1 cellular context compared by ENCODE assay signal in the genomic region with DNA sequence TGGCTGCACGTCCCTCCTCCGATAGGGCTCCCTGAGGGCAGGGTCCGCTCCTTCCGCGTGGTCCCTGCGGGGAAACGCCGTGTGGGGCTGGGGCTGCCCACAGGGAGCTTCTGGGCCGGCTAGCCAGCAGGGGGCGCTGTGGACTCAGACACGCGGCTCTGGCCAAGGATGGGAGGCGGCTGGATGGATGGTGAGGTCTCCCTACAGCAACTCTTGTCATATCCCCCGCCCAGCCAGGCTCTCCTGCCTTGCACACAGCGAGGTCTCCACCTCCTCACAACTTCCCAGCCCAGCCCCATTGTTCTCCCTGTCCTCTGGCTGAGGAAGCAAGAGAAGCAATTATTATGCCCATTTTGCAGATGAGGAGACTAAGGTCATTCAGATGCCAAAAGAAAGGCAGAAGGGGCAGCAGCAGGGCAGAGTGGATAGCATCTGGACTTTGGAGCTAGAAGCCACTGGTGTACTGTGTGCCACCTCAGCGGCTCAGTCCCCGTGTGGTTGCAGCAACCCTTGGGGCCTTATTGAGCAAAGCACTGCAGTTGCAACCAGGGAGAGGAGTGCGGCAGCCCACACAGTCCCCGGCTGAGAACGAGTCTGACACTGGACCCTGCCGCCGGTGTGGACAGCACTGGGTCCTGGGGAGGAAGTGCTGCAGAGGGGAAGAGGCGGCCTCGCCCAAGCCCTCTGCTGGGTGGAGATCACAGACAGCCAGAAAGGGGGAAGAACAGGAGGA.
A peak's percentile ranks its signal among the peaks of the same experiment; 100 is the strongest.
TF ChIP-seq lines count a peak whose summit lies in the region.

No MANE protein-coding gene starts in this region.

TF ChIP-seq in HepG2, 621 proteins besides CTCF, POLR2A, EP300 and RAD21 (continued from another document and continues in another):
- no peak for TF ChIP-seq PAF1 (CRISPR knock-in tag; IDR thresholded peaks at IDR 0.05)
- TF ChIP-seq ZNF670 (CRISPR knock-in tag; IDR thresholded peaks at IDR 0.05; ENCODE audit: borderline replicate concordance), result no peak
- no peak for TF ChIP-seq MED1 (CRISPR knock-in tag; IDR thresholded peaks at IDR 0.05)
- TF ChIP-seq, protein P1, sequence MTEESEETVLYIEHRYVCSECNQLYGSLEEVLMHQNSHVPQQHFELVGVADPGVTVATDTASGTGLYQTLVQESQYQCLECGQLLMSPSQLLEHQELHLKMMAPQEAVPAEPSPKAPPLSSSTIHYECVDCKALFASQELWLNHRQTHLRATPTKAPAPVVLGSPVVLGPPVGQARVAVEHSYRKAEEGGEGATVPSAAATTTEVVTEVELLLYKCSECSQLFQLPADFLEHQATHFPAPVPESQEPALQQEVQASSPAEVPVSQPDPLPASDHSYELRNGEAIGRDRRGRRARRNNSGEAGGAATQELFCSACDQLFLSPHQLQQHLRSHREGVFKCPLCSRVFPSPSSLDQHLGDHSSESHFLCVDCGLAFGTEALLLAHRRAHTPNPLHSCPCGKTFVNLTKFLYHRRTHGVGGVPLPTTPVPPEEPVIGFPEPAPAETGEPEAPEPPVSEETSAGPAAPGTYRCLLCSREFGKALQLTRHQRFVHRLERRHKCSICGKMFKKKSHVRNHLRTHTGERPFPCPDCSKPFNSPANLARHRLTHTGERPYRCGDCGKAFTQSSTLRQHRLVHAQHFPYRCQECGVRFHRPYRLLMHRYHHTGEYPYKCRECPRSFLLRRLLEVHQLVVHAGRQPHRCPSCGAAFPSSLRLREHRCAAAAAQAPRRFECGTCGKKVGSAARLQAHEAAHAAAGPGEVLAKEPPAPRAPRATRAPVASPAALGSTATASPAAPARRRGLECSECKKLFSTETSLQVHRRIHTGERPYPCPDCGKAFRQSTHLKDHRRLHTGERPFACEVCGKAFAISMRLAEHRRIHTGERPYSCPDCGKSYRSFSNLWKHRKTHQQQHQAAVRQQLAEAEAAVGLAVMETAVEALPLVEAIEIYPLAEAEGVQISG (CRISPR knock-in tag; IDR thresholded peaks at IDR 0.05), result peak; percentile 25; the same call in 1 of the 2 replicates
- no peak for TF ChIP-seq ZNF432 (CRISPR knock-in tag; IDR thresholded peaks at IDR 0.05; ENCODE audit: borderline replicate concordance)
- no peak for TF ChIP-seq ZNF282 (IDR thresholded peaks at IDR 0.05; ENCODE audit: partially characterized antibody)
- no peak for TF ChIP-seq BRCA1 (CRISPR knock-in tag; IDR thresholded peaks at IDR 0.05)
- no peak for TF ChIP-seq HNRNPUL1 (IDR thresholded peaks at IDR 0.05; ENCODE audit: low read depth, low read length)
- peak; percentile 99 for TF ChIP-seq CHD4 (IDR thresholded peaks at IDR 0.05; ENCODE audit: borderline replicate concordance, low read length)
- TF ChIP-seq HOXA9 (CRISPR knock-in tag; IDR thresholded peaks at IDR 0.05; ENCODE audit: borderline replicate concordance), result no peak
- no peak for TF ChIP-seq SIN3B (IDR thresholded peaks at IDR 0.05; ENCODE audit: low read length)
- TF ChIP-seq ZNF251 (CRISPR knock-in tag; IDR thresholded peaks at IDR 0.05), result no peak
- TF ChIP-seq, protein P2, sequence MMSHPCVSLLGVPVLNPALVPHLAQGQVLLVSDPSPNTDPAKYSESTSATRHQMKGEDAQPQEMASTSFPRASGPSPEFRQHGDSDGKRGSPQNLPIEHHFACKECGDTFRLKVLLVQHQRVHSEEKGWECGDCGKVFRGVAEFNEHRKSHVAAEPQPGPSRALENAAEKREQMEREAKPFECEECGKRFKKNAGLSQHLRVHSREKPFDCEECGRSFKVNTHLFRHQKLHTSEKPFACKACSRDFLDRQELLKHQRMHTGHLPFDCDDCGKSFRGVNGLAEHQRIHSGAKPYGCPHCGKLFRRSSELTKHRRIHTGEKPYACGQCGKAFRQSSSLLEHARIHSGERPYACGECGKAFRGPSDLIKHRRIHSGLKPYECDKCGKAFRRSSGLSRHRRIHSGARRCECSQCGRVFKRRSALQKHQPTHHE (CRISPR knock-in tag; IDR thresholded peaks at IDR 0.05; ENCODE audit: borderline replicate concordance), result no peak
- TF ChIP-seq NCOA5 (CRISPR knock-in tag; IDR thresholded peaks at IDR 0.05), result no peak
- TF ChIP-seq, protein P3, sequence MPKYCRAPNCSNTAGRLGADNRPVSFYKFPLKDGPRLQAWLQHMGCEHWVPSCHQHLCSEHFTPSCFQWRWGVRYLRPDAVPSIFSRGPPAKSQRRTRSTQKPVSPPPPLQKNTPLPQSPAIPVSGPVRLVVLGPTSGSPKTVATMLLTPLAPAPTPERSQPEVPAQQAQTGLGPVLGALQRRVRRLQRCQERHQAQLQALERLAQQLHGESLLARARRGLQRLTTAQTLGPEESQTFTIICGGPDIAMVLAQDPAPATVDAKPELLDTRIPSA (CRISPR knock-in tag; IDR thresholded peaks at IDR 0.05; ENCODE audit: borderline replicate concordance), result no peak
- TF ChIP-seq ZNF83 (CRISPR knock-in tag; IDR thresholded peaks at IDR 0.05; ENCODE audit: borderline replicate concordance), result no peak
- no peak for TF ChIP-seq REXO4 (CRISPR knock-in tag; IDR thresholded peaks at IDR 0.05; ENCODE audit: borderline replicate concordance)
- 0 out of 2 replicates have a peak, but pooled peaks have one; percentile 40 for TF ChIP-seq ZBTB7B (CRISPR knock-in tag; IDR thresholded peaks at IDR 0.05)
- TF ChIP-seq, protein P4, sequence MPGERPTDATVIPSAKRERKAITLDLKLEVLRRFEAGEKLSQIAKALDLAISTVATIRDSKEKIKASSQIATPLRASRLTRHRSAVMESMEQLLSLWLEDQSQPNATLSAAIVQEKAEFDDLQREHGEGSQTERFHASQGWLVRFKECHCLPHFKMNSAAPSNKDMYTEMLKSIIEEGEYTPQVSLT (CRISPR knock-in tag; IDR thresholded peaks at IDR 0.05; ENCODE audit: borderline replicate concordance, low read depth), result no peak
- TF ChIP-seq, protein P5, sequence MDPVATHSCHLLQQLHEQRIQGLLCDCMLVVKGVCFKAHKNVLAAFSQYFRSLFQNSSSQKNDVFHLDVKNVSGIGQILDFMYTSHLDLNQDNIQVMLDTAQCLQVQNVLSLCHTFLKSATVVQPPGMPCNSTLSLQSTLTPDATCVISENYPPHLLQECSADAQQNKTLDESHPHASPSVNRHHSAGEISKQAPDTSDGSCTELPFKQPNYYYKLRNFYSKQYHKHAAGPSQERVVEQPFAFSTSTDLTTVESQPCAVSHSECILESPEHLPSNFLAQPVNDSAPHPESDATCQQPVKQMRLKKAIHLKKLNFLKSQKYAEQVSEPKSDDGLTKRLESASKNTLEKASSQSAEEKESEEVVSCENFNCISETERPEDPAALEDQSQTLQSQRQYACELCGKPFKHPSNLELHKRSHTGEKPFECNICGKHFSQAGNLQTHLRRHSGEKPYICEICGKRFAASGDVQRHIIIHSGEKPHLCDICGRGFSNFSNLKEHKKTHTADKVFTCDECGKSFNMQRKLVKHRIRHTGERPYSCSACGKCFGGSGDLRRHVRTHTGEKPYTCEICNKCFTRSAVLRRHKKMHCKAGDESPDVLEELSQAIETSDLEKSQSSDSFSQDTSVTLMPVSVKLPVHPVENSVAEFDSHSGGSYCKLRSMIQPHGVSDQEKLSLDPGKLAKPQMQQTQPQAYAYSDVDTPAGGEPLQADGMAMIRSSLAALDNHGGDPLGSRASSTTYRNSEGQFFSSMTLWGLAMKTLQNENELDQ (CRISPR knock-in tag; IDR thresholded peaks at IDR 0.05; ENCODE audit: borderline replicate concordance), result no peak
- TF ChIP-seq, protein P6, sequence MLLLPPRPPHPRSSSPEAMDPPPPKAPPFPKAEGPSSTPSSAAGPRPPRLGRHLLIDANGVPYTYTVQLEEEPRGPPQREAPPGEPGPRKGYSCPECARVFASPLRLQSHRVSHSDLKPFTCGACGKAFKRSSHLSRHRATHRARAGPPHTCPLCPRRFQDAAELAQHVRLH (CRISPR knock-in tag; IDR thresholded peaks at IDR 0.05; ENCODE audit: borderline replicate concordance, low read depth), result no peak
- TF ChIP-seq HNF4G (IDR thresholded peaks at IDR 0.05; ENCODE audit: borderline replicate concordance, low read depth, low read length), result no peak; the same call in 1 of the 2 replicates
- TF ChIP-seq HNF4G (CRISPR knock-in tag; IDR thresholded peaks at IDR 0.05; ENCODE audit: borderline replicate concordance, low read depth), result no peak
- TF ChIP-seq CC2D1A (CRISPR knock-in tag; IDR thresholded peaks at IDR 0.05), result no peak
- TF ChIP-seq, protein P7, sequence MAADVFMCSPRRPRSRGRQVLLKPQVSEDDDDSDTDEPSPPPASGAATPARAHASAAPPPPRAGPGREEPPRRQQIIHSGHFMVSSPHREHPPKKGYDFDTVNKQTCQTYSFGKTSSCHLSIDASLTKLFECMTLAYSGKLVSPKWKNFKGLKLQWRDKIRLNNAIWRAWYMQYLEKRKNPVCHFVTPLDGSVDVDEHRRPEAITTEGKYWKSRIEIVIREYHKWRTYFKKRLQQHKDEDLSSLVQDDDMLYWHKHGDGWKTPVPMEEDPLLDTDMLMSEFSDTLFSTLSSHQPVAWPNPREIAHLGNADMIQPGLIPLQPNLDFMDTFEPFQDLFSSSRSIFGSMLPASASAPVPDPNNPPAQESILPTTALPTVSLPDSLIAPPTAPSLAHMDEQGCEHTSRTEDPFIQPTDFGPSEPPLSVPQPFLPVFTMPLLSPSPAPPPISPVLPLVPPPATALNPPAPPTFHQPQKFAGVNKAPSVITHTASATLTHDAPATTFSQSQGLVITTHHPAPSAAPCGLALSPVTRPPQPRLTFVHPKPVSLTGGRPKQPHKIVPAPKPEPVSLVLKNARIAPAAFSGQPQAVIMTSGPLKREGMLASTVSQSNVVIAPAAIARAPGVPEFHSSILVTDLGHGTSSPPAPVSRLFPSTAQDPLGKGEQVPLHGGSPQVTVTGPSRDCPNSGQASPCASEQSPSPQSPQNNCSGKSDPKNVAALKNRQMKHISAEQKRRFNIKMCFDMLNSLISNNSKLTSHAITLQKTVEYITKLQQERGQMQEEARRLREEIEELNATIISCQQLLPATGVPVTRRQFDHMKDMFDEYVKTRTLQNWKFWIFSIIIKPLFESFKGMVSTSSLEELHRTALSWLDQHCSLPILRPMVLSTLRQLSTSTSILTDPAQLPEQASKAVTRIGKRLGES (CRISPR knock-in tag; IDR thresholded peaks at IDR 0.05; ENCODE audit: borderline replicate concordance), result no peak
- TF ChIP-seq NFE2 (CRISPR knock-in tag; IDR thresholded peaks at IDR 0.05), result no peak
- TF ChIP-seq ISX (CRISPR knock-in tag; conservative IDR thresholded peaks at IDR 0.05), result no peak
- no peak; the same call in 1 of the 2 replicates for TF ChIP-seq RXRA (CRISPR knock-in tag; IDR thresholded peaks at IDR 0.05)
- peak; percentile 69; the same call in 1 of the 2 replicates for TF ChIP-seq ARID2 (CRISPR knock-in tag; IDR thresholded peaks at IDR 0.05; ENCODE audit: borderline replicate concordance)
- no peak for TF ChIP-seq PAWR (CRISPR knock-in tag; IDR thresholded peaks at IDR 0.05; ENCODE audit: borderline replicate concordance)
- TF ChIP-seq ZNF839 (CRISPR knock-in tag; IDR thresholded peaks at IDR 0.05; ENCODE audit: borderline replicate concordance), result 0 out of 2 replicates have a peak, but pooled peaks have one; percentile 5
- TF ChIP-seq ZNF30 (CRISPR knock-in tag; IDR thresholded peaks at IDR 0.05), result no peak
- TF ChIP-seq, protein P8, sequence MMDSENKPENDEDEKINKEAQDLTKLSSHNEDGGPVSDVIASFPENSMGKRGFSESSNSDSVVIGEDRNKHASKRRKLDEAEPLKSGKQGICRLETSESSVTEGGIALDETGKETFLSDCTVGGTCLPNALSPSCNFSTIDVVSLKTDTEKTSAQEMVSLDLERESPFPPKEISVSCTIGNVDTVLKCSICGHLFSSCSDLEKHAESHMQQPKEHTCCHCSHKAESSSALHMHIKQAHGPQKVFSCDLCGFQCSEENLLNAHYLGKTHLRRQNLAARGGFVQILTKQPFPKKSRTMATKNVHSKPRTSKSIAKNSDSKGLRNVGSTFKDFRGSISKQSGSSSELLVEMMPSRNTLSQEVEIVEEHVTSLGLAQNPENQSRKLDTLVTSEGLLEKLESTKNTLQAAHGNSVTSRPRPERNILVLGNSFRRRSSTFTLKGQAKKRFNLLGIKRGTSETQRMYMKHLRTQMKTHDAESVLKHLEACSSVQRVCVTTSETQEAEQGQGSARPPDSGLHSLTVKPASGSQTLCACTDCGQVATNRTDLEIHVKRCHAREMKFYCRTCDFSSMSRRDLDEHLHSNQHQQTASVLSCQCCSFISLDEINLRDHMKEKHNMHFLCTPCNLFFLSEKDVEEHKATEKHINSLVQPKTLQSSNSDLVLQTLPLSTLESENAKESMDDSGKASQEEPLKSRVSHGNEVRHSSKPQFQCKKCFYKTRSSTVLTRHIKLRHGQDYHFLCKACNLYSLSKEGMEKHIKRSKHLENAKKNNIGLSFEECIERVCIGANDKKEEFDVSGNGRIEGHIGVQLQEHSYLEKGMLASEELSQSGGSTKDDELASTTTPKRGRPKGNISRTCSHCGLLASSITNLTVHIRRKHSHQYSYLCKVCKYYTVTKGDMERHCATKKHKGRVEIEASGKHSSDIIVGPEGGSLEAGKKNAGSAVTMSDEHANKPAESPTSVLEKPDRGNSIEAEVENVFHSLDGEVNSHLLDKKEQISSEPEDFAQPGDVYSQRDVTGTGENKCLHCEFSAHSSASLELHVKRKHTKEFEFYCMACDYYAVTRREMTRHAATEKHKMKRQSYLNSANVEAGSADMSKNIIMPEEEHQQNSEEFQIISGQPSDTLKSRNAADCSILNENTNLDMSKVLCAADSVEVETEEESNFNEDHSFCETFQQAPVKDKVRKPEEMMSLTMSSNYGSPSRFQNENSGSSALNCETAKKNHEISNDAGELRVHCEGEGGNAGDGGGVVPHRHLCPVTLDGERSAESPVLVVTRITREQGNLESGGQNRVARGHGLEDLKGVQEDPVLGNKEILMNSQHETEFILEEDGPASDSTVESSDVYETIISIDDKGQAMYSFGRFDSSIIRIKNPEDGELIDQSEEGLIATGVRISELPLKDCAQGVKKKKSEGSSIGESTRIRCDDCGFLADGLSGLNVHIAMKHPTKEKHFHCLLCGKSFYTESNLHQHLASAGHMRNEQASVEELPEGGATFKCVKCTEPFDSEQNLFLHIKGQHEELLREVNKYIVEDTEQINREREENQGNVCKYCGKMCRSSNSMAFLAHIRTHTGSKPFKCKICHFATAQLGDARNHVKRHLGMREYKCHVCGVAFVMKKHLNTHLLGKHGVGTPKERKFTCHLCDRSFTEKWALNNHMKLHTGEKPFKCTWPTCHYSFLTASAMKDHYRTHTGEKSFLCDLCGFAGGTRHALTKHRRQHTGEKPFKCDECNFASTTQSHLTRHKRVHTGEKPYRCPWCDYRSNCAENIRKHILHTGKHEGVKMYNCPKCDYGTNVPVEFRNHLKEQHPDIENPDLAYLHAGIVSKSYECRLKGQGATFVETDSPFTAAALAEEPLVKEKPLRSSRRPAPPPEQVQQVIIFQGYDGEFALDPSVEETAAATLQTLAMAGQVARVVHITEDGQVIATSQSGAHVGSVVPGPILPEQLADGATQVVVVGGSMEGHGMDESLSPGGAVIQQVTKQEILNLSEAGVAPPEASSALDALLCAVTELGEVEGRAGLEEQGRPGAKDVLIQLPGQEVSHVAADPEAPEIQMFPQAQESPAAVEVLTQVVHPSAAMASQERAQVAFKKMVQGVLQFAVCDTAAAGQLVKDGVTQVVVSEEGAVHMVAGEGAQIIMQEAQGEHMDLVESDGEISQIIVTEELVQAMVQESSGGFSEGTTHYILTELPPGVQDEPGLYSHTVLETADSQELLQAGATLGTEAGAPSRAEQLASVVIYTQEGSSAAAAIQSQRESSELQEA (CRISPR knock-in tag; IDR thresholded peaks at IDR 0.05; ENCODE audit: not compliant biosample characterization), result no peak
- no peak for TF ChIP-seq GABPA (IDR thresholded peaks at IDR 0.05; ENCODE audit: low read depth, low read length)
- no peak for TF ChIP-seq GABPA (CRISPR knock-in tag; IDR thresholded peaks at IDR 0.05; ENCODE audit: low read depth)
- TF ChIP-seq ZNF773 (CRISPR knock-in tag; IDR thresholded peaks at IDR 0.05; ENCODE audit: borderline replicate concordance), result no peak
- TF ChIP-seq SIX1 (CRISPR knock-in tag; IDR thresholded peaks at IDR 0.05; ENCODE audit: borderline replicate concordance), result no peak
- TF ChIP-seq ZNF317 (CRISPR knock-in tag; IDR thresholded peaks at IDR 0.05), result 0 out of 2 replicates have a peak, but pooled peaks have one; percentile 16
